In the genomic region with DNA sequence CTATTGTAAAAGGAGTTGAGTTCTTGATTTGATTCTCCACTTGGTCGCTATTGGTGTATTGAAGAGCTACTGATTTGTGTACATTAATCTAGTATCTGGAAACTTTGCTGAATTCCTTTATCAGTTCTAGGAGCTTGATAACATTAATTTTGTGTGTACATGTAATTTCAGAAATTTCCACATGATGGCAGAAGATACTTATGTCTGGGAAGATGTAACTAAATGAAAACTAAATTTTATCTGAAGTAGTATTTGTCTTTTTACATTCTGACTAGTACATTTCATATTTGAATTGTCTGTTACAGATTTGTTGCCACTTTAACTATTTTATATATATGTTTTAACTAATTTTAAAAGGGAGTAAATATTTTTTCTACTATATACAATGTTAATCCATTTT, we compare ENCODE assay signal across 8 cellular contexts. TPM values are rescaled to one million over a fixed set of nuclear protein-coding genes. Genes with fewer than 3 reads are reported as not detected.
DNase-seq lines count a peak whose midpoint lies in the region; ATAC-seq and TF ChIP-seq lines count a peak whose summit lies in the region.

No MANE protein-coding gene starts in this region.

- H3K27me3 Mint-ChIP-seq in activated CD4-positive, alpha-beta memory T cell treated with anti-CD3 and anti-CD28 coated beads, Interleukin-2, amount 10 ng/mL, durations not matched to agents 7 days and 5 days, result no peaks in the 10 kb centered on the region

- no peak for ATAC-seq in aorta (ENCODE audit: low FRiP score)
- no peak for ATAC-seq in HG03097 (IDR thresholded peaks at IDR 0.05; ENCODE audit: low FRiP score, unreplicated experiment)

- intact Hi-C loops in aorta (cut with DNase I), result no loop called here

- no peak overlapping the region for H3K27ac ChIP-seq in aorta (ENCODE audit: low read depth in 1 of 2, low read length in 2 of 2)

- H3K9me3 ChIP-seq in aorta (ENCODE audit: control insufficient read depth, low read length), result no peaks in the 10 kb centered on the region

- CTCF ChIA-PET in activated CD4-positive, alpha-beta memory T cell treated with anti-CD3 and anti-CD28 coated beads, Interleukin-2, amount 10 ng/mL, durations not matched to agents 7 days and 5 days (lab: Charles Lee), result interaction anchor here (0.8 to 1.0 kb wide), 2 partner anchors 16 to 36 kb away, joined by 4 read pairs; no protein-coding TSS in a partner anchor

- H3K4me1 Mint-ChIP-seq in activated CD4-positive, alpha-beta memory T cell treated with anti-CD3 and anti-CD28 coated beads, Interleukin-2, amount 10 ng/mL, durations not matched to agents 7 days and 5 days, result no peaks in the 10 kb centered on the region

- 68 to 79% methylated on average over 1 of the region's 1 CpG for WGBS in aorta, 2 donors

- no peaks in the 10 kb centered on the region for H3K36me3 ChIP-seq in aorta (ENCODE audit: control insufficient read depth in 1 of 2, insufficient read depth in 2 of 2, low read length in 1 of 2)

- peaks cover 17% of the 10 kb centered on the region for H3K36me3 Mint-ChIP-seq in activated CD4-positive, alpha-beta memory T cell treated with anti-CD3 and anti-CD28 coated beads, Interleukin-2, amount 10 ng/mL, durations not matched to agents 7 days and 5 days (ENCODE audit: low read depth)

- no peaks in the 10 kb centered on the region for H3K27me3 ChIP-seq in aorta (ENCODE audit: control insufficient read depth in 1 of 2, insufficient read depth in 2 of 2, low read length in 1 of 2)

- TF ChIP-seq CTCF in LNCaP clone FGC (IDR thresholded peaks at IDR 0.05; ENCODE audit: control insufficient read depth, extremely low read depth, insufficient read depth), result peak; percentile 54

- no peaks in the 10 kb centered on the region for H3K4me1 ChIP-seq in aorta (ENCODE audit: control insufficient read depth in 1 of 2, insufficient read depth in 2 of 2, low read length in 2 of 2)

- H3K4me3 ChIP-seq in LNCaP clone FGC (ENCODE audit: low read depth, low read length) (no peak overlapping the region), aorta (ENCODE audit: low read length in 2 of 2) (no peak overlapping the region)

- POLR2A ChIA-PET in activated CD4-positive, alpha-beta memory T cell treated with anti-CD3 and anti-CD28 coated beads, Interleukin-2, amount 10 ng/mL, durations not matched to agents 7 days and 5 days (lab: Charles Lee), result no interaction called here

- H3K9me3 Mint-ChIP-seq in activated CD4-positive, alpha-beta memory T cell treated with anti-CD3 and anti-CD28 coated beads, Interleukin-2, amount 10 ng/mL, durations not matched to agents 7 days and 5 days, result peaks cover 14% of the 10 kb centered on the region

- H3K4me3 Mint-ChIP-seq in activated CD4-positive, alpha-beta memory T cell treated with anti-CD3 and anti-CD28 coated beads, Interleukin-2, amount 10 ng/mL, durations not matched to agents 7 days and 5 days, result no peak overlapping the region

- DNase-seq in DMS53 (lab: John Stamatoyannopoulos, UW) (peak; percentile 67), LNCaP clone FGC (ENCODE audit: low read depth) (peak; percentile 22), SKM-1 treated with dmso at 0.1 percent for 144 hours (lab: John Stamatoyannopoulos, UW; ENCODE audit: unreplicated experiment) (peak; percentile 33), inferior parietal cortex (ENCODE audit: extremely low spot score) (peak; percentile 56), aorta (no peak), AG20443 (ENCODE audit: low spot score) (no peak)
- no peak for DNase-seq in activated CD4-positive, alpha-beta memory T cell treated with anti-CD3 and anti-CD28 coated beads, Interleukin-2, amount 10 ng/mL, durations not matched to agents 7 days and 5 days

- H3K27ac Mint-ChIP-seq in activated CD4-positive, alpha-beta memory T cell treated with anti-CD3 and anti-CD28 coated beads, Interleukin-2, amount 10 ng/mL, durations not matched to agents 7 days and 5 days, result no peak overlapping the region

RNA-seq across cellular contexts. Expression of a gene that starts 27.6 kb away (rescaled TPM):
- 1 to 10 TPM; 6.5 to 7.8 TPM for total RNA-seq in aorta
- 10 to 100 TPM in 1 of 2 donors, 1 to 10 TPM in 1; 8.2 to 11.1 TPM for polyA plus RNA-seq in aorta
- total RNA-seq in activated CD4-positive, alpha-beta memory T cell treated with anti-CD3 and anti-CD28 coated beads, Interleukin-2, amount 10 ng/mL, durations not matched to agents 7 days and 5 days, result 10 to 100 TPM; 16.0 to 16.1 TPM

Comparison
In these comparisons a context has a peak if more than half of its experiments do, and no peak if none do; other contexts are left out.
1. DNase-seq: peak in DMS53 (single experiment), LNCaP clone FGC (single experiment), SKM-1 treated with dmso at 0.1 percent for 144 hours (single experiment) and inferior parietal cortex (single experiment); none in aorta (0 of 2), activated CD4-positive, alpha-beta memory T cell treated with anti-CD3 and anti-CD28 coated beads, Interleukin-2, amount 10 ng/mL, durations not matched to agents 7 days and 5 days (single experiment) and AG20443 (single experiment).